Comparison of ENCODE assay signal across 8 cellular contexts in the genomic region with DNA sequence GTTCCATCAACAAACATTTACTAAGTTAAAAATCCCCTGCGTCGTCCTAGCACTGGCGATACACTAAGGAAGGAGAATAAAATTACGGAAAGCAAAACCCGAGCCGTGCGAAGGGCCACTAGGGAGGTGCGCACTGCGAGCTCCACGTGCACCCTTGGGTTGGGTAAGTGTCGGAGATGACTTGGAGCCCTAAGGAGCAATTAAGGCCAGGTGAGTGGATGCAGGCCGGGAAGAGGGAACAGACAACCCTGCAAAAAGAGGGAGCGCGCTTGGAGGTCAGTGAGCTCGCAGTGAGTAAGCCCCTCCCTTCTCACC. TPM values are rescaled to one million over a fixed set of nuclear protein-coding genes. Genes with fewer than 3 reads are reported as not detected.
DNase-seq lines count a peak whose midpoint lies in the region; ATAC-seq and TF ChIP-seq lines count a peak whose summit lies in the region.

No MANE protein-coding gene starts in this region.

- no peak for TF ChIP-seq CTCF in colonic mucosa (IDR thresholded peaks at IDR 0.05)

- H3K36me3 ChIP-seq in HUES64 (ENCODE audit: insufficient read depth, low read length) (peaks cover 27% of the 10 kb centered on the region), colonic mucosa (no peaks in the 10 kb centered on the region)

- no peaks in the 10 kb centered on the region for H3K9me3 Mint-ChIP-seq in natural killer cell treated with Interleukin-12 subunit alpha and Interleukin-12 subunit beta and Interleukin-15 and Interleukin-18, amount 100 ng/mL, for 72 hours

- peak overlapping the region; percentile 98 to 99 for H3K27ac Mint-ChIP-seq in natural killer cell treated with Interleukin-12 subunit alpha and Interleukin-12 subunit beta and Interleukin-15 and Interleukin-18, amount 100 ng/mL, for 72 hours

- H3K27ac ChIP-seq in HUES64 (ENCODE audit: low read depth, low read length) = peak overlapping the region; percentile 99
- H3K27ac ChIP-seq in colonic mucosa = peak overlapping the region; percentile 82

- peak; percentile 4 to 18 for ATAC-seq in activated CD4-positive, CD25-positive, alpha-beta regulatory T cell treated with anti-CD3 and anti-CD28 coated beads, Interleukin-2, amount 50 U/mL, for 24 hours
- peak; percentile 2 to 5 for ATAC-seq in natural killer cell treated with Interleukin-12 subunit alpha and Interleukin-12 subunit beta and Interleukin-15 and Interleukin-18, amount 100 ng/mL, for 72 hours

- no peak for DNase-seq in activated CD4-positive, CD25-positive, alpha-beta regulatory T cell treated with anti-CD3 and anti-CD28 coated beads, Interleukin-2, amount 50 U/mL, for 72 hours
- DNase-seq in colonic mucosa (no peak), HCEC 1CT (no peak), NCI-H510A treated with DMSO at 0.1 percent for 48 hours (lab: John Stamatoyannopoulos, UW) (no peak)
- no peak for DNase-seq in natural killer cell treated with Interleukin-12 subunit alpha and Interleukin-12 subunit beta and Interleukin-15 and Interleukin-18, amount 100 ng/mL, for 72 hours (ENCODE audit: low spot score)
- no peak for DNase-seq in activated effector memory CD4-positive, alpha-beta T cell treated with anti-CD3 and anti-CD28 coated beads, Interleukin-2, amount 50 U/mL, for 16 hours

- peak overlapping the region; percentile 99 for H3K4me3 Mint-ChIP-seq in natural killer cell treated with Interleukin-12 subunit alpha and Interleukin-12 subunit beta and Interleukin-15 and Interleukin-18, amount 100 ng/mL, for 72 hours

- no peaks in the 10 kb centered on the region for H3K9me3 ChIP-seq in HUES64 (ENCODE audit: insufficient read depth, low read depth, low read length)
- H3K9me3 ChIP-seq in colonic mucosa = no peaks in the 10 kb centered on the region

- intact Hi-C loops in colonic mucosa (cut with DNase I) = no loop called here

- H3K9ac ChIP-seq in HUES64 (ENCODE audit: low read depth, low read length) (peak overlapping the region; percentile 96), colonic mucosa (ENCODE audit: low read depth in 2 of 2, low read length in 2 of 2) (peak overlapping the region; percentile 84 to 89)

- H3K4me1 Mint-ChIP-seq in natural killer cell treated with Interleukin-12 subunit alpha and Interleukin-12 subunit beta and Interleukin-15 and Interleukin-18, amount 100 ng/mL, for 72 hours (ENCODE audit: low read depth in 2 of 2) = peaks cover 24 to 29% of the 10 kb centered on the region in 2 donors

- peak overlapping the region; percentile 75 for H3K4me3 ChIP-seq in HUES64 (ENCODE audit: low read length)
- H3K4me3 ChIP-seq in colonic mucosa = peak overlapping the region; percentile 100

- H3K27me3 Mint-ChIP-seq in natural killer cell treated with Interleukin-12 subunit alpha and Interleukin-12 subunit beta and Interleukin-15 and Interleukin-18, amount 100 ng/mL, for 72 hours = no peaks in the 10 kb centered on the region

- WGBS in HUES64 = 1% methylated on average over 15 of the region's 15 CpGs

- H3K4me1 ChIP-seq in HUES64 (ENCODE audit: insufficient read depth, low read length) (no peaks in the 10 kb centered on the region), colonic mucosa (peaks cover 3% of the 10 kb centered on the region)

- H3K27me3 ChIP-seq in HUES64 (ENCODE audit: insufficient read depth, low read length) = no peaks in the 10 kb centered on the region
- no peaks in the 10 kb centered on the region for H3K27me3 ChIP-seq in colonic mucosa

- H3K36me3 Mint-ChIP-seq in natural killer cell treated with Interleukin-12 subunit alpha and Interleukin-12 subunit beta and Interleukin-15 and Interleukin-18, amount 100 ng/mL, for 72 hours = peaks cover 7% of the 10 kb centered on the region

RNA-seq across cellular contexts. Expression of a gene that starts 0.7 kb away (rescaled TPM):
- 24.9 TPM for polyA plus RNA-seq in HUES64 (2013, experiment 1 of 2)
- 17.1 TPM for polyA plus RNA-seq in HUES64 (2013, experiment 2 of 2)
- total RNA-seq in colonic mucosa = 10 to 100 TPM in 1 of 2 donors, 1 to 10 TPM in 1; 8.1 to 43.7 TPM
- 100 to 1,000 TPM in 1 of 2 donors, 10 to 100 TPM in 1; 28.5 to 112 TPM for total RNA-seq in natural killer cell treated with Interleukin-12 subunit alpha and Interleukin-12 subunit beta and Interleukin-15 and Interleukin-18, amount 100 ng/mL, for 72 hours

RNA-seq across cellular contexts. Expression of a gene that starts 14.5 kb away (rescaled TPM):
- 23.4 TPM for polyA plus RNA-seq in HUES64 (2013, experiment 1 of 2)
- polyA plus RNA-seq in HUES64 (2013, experiment 2 of 2) = 28.2 TPM
- 10 to 100 TPM; 25.9 to 36.6 TPM for total RNA-seq in colonic mucosa
- 10 to 100 TPM; 32.9 to 54.0 TPM for total RNA-seq in natural killer cell treated with Interleukin-12 subunit alpha and Interleukin-12 subunit beta and Interleukin-15 and Interleukin-18, amount 100 ng/mL, for 72 hours

RNA-seq across cellular contexts. Expression of a gene that starts 46.8 kb away (rescaled TPM):
- 6.1 TPM for polyA plus RNA-seq in HUES64 (2013, experiment 1 of 2)
- 11.4 TPM for polyA plus RNA-seq in HUES64 (2013, experiment 2 of 2)
- total RNA-seq in colonic mucosa = not detected
- not detected for total RNA-seq in natural killer cell treated with Interleukin-12 subunit alpha and Interleukin-12 subunit beta and Interleukin-15 and Interleukin-18, amount 100 ng/mL, for 72 hours
